19 cellular contexts compared by ENCODE assay signal in the genomic region with DNA sequence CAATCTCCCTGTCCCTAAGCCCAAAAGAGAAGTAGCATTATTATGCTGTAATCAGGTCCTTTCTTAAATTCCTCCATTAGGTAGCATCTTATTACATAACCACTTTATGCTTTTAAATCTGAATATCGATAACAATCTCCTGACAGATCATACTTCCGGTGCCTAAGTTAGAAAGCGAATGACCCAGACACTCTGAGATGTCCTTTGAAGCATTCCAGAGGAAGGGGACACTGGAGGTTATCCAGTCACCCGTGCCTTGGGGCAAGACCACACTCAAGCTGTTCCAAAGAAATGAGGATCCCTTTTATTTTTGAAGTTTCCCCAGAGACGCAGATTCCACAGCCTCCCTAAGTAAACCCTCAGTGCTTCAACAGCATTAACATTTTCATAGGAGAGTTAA.
"Had no signal": no experiment of that assay in that cellular context is flagged by ENCODE, and none has a peak within 500 bp of the region (broad histone marks: within the 10 kb centered on the region; RNA-seq: fewer than 3 reads in every experiment).

No MANE protein-coding gene starts in this region.

- FAIRE-seq: pancreas had no signal

- H3K27me3 ChIP-seq: ascending aorta, pancreas had no signal

- H3K27ac Mint-ChIP-seq: activated CD4-positive, alpha-beta T cell treated with anti-CD3 and anti-CD28 coated beads for 36 hours; activated CD8-positive, alpha-beta T cell treated with anti-CD3 and anti-CD28 coated beads for 36 hours; activated naive CD8-positive, alpha-beta T cell treated with anti-CD3 and anti-CD28 coated beads, Interleukin-2, amount 50 U/mL, for 24 hours; T-cell; type B pancreatic cell had no signal

- H3K27ac ChIP-seq: ascending aorta, epithelial cell of prostate, pancreas, VCaP had no signal

- H3K36me3 ChIP-seq: ascending aorta, pancreas had no signal

- H3K4me1 ChIP-seq: pancreas had no signal

- H3K9me3 ChIP-seq: ascending aorta, pancreas had no signal

- H3K4me1 Mint-ChIP-seq: activated CD4-positive, alpha-beta T cell treated with anti-CD3 and anti-CD28 coated beads for 36 hours; activated naive CD8-positive, alpha-beta T cell treated with anti-CD3 and anti-CD28 coated beads, Interleukin-2, amount 50 U/mL, for 24 hours; T-cell had no signal

- H3K36me3 Mint-ChIP-seq: T-cell, type B pancreatic cell had no signal

- DNase-seq: activated CD4-positive, alpha-beta T cell treated with anti-CD3 and anti-CD28 coated beads for 36 hours; activated CD8-positive, alpha-beta memory T cell treated with anti-CD3 and anti-CD28 coated beads, Interleukin-2, amount 50 U/mL, for 48 hours; activated CD8-positive, alpha-beta T cell treated with anti-CD3 and anti-CD28 coated beads for 36 hours; activated naive CD4-positive, alpha-beta T cell; activated naive CD8-positive, alpha-beta T cell treated with anti-CD3 and anti-CD28 coated beads, Interleukin-2, amount 50 U/mL, for 24 hours; cortex of kidney; effector CD8-positive, alpha-beta T cell; glutamatergic neuron; left cardiac atrium; pancreas; stimulated activated CD4-positive, alpha-beta T cell treated with anti-CD3 and anti-CD28 coated beads, Interleukin-1b, Interleukin-23, amount 100 ng/mL, for 48 hours; stimulated activated naive CD4-positive, alpha-beta T cell; substantia nigra; T-cell; T1000 had no signal

- ATAC-seq: activated CD4-positive, alpha-beta T cell treated with anti-CD3 and anti-CD28 coated beads for 36 hours; activated CD8-positive, alpha-beta T cell treated with anti-CD3 and anti-CD28 coated beads for 36 hours; activated naive CD8-positive, alpha-beta T cell treated with anti-CD3 and anti-CD28 coated beads, Interleukin-2, amount 50 U/mL, for 24 hours; left cardiac atrium; pancreas; T-cell had no signal

- H3K9me3 Mint-ChIP-seq: activated CD8-positive, alpha-beta T cell treated with anti-CD3 and anti-CD28 coated beads for 36 hours; activated naive CD8-positive, alpha-beta T cell treated with anti-CD3 and anti-CD28 coated beads, Interleukin-2, amount 50 U/mL, for 24 hours; T-cell; type B pancreatic cell had no signal

- H3K4me3 ChIP-seq: ascending aorta, pancreas had no signal

- H3K4me3 Mint-ChIP-seq: activated CD4-positive, alpha-beta T cell treated with anti-CD3 and anti-CD28 coated beads for 36 hours; activated CD8-positive, alpha-beta T cell treated with anti-CD3 and anti-CD28 coated beads for 36 hours; activated naive CD8-positive, alpha-beta T cell treated with anti-CD3 and anti-CD28 coated beads, Interleukin-2, amount 50 U/mL, for 24 hours; T-cell; type B pancreatic cell had no signal
